In genomic region chr18:24246143-24246542, GRCh38 we compare ENCODE assay signal across 14 cellular contexts.
DNase-seq lines count a peak whose midpoint lies in the region; ATAC-seq lines count a peak whose summit lies in the region.
"Had no signal": no experiment of that assay in that cellular context is flagged by ENCODE, and none has a peak within 500 bp of the region (broad histone marks: within the 10 kb centered on the region; RNA-seq: fewer than 3 reads in every experiment).

No MANE protein-coding gene starts in this region.

- H2AK5ac ChIP-seq in trophoblast cell (ENCODE audit: low read length): no peak overlapping the region

- H3K9me3 ChIP-seq in trophoblast cell (ENCODE audit: insufficient read depth, low read depth, low read length): no peaks in the 10 kb centered on the region
- H3K9me3 ChIP-seq: A549 had no signal

- no peaks in the 10 kb centered on the region for H3K79me2 ChIP-seq in trophoblast cell (ENCODE audit: control insufficient read depth, insufficient read depth, low read length, poor library complexity)

- peak; percentile 15 to 18 for DNase-seq in activated T-cell treated with anti-CD3 and anti-CD28 coated beads, Interleukin-2, amount 50 U/mL, for 72 hours
- no peak for DNase-seq in activated T-cell treated with anti-CD3 and anti-CD28 coated beads for 4 hours
- DNase-seq in stimulated activated effector memory CD8-positive, alpha-beta T cell treated with anti-CD3 and anti-CD28 coated beads, Interleukin-12 subunit alpha, Interleukin-12 subunit beta, amount 100 ng/mL, for 72 hours (ENCODE audit: low spot score in 2 of 2): no peak
- no peak for DNase-seq in SW480 (ENCODE audit: low spot score)
- DNase-seq in A172 (ENCODE audit: low spot score): no peak
- DNase-seq in trophoblast cell: no peak
- DNase-seq: Calu3, midbrain, NCI-H2171 treated with DMSO at 0.1 percent for 48 hours had no signal

- H2BK5ac ChIP-seq in trophoblast cell (ENCODE audit: low read depth, low read length, poor library complexity): no peak overlapping the region

- no peak overlapping the region for H3K9ac ChIP-seq in trophoblast cell (ENCODE audit: low read length)

- no peak overlapping the region for H3K4me2 ChIP-seq in trophoblast cell (ENCODE audit: low read length)
- H3K4me2 ChIP-seq: A549 had no signal

- H3K4me3 ChIP-seq in trophoblast cell (ENCODE audit: low read depth, low read length): no peak overlapping the region
- H3K4me3 ChIP-seq: A549 had no signal

- no peak overlapping the region for H3K23ac ChIP-seq in trophoblast cell (ENCODE audit: low read length)

- no peak overlapping the region for H3K4ac ChIP-seq in trophoblast cell (ENCODE audit: low read depth, low read length)

- H3K27ac ChIP-seq in trophoblast cell (ENCODE audit: low read depth, low read length): no peak overlapping the region
- H3K27ac ChIP-seq: A549 had no signal

- H3K36me3 Mint-ChIP-seq in activated T-cell treated with anti-CD3 and anti-CD28 coated beads, Interleukin-2, amount 50 U/mL, for 72 hours (ENCODE audit: insufficient read depth in 2 of 2): no peaks in the 10 kb centered on the region
- no peaks in the 10 kb centered on the region for H3K36me3 Mint-ChIP-seq in stimulated activated effector memory CD8-positive, alpha-beta T cell treated with anti-CD3 and anti-CD28 coated beads, Interleukin-12 subunit alpha, Interleukin-12 subunit beta, amount 100 ng/mL, for 72 hours

- H4K8ac ChIP-seq in trophoblast cell (ENCODE audit: low read depth, low read length): no peak overlapping the region

- no peaks in the 10 kb centered on the region for H3K79me1 ChIP-seq in trophoblast cell (ENCODE audit: low read length)

- no peaks in the 10 kb centered on the region for H3K36me3 ChIP-seq in trophoblast cell (ENCODE audit: control insufficient read depth in 1 of 2, insufficient read depth in 2 of 2, low read length in 2 of 2)

- H2BK12ac ChIP-seq in trophoblast cell (ENCODE audit: low read length): no peak overlapping the region

- H3K14ac ChIP-seq in trophoblast cell (ENCODE audit: low read length): no peak overlapping the region

- ATAC-seq in activated T-cell treated with anti-CD3 and anti-CD28 coated beads, Interleukin-2, amount 50 U/mL, for 72 hours (replicated peaks in 1 of 2): peak; percentile 75 to 84
- ATAC-seq in GM21526 (IDR thresholded peaks at IDR 0.05; ENCODE audit: low FRiP score, unreplicated experiment) (peak; percentile 89), HG03066 (IDR thresholded peaks at IDR 0.05; ENCODE audit: low read depth, unreplicated experiment) (peak; percentile 70)
- peak; percentile 84 for ATAC-seq in stimulated activated effector memory CD8-positive, alpha-beta T cell treated with anti-CD3 and anti-CD28 coated beads, Interleukin-12 subunit alpha, Interleukin-12 subunit beta, amount 100 ng/mL, for 72 hours
- ATAC-seq: A549, Panc1 had no signal

- no peak overlapping the region for H2BK120ac ChIP-seq in trophoblast cell (ENCODE audit: insufficient read depth, low read length, poor library complexity)

- no peak overlapping the region for H3K4me3 Mint-ChIP-seq in activated T-cell treated with anti-CD3 and anti-CD28 coated beads, Interleukin-2, amount 50 U/mL, for 72 hours
- H3K4me3 Mint-ChIP-seq in stimulated activated effector memory CD8-positive, alpha-beta T cell treated with anti-CD3 and anti-CD28 coated beads, Interleukin-12 subunit alpha, Interleukin-12 subunit beta, amount 100 ng/mL, for 72 hours: no peak overlapping the region

- H4K91ac ChIP-seq in trophoblast cell (ENCODE audit: low read depth, low read length): no peak overlapping the region

- no peaks in the 10 kb centered on the region for H3K27me3 ChIP-seq in trophoblast cell (ENCODE audit: insufficient read depth, low read length)

- peaks cover 6% of the 10 kb centered on the region for H3K27me3 Mint-ChIP-seq in activated T-cell treated with anti-CD3 and anti-CD28 coated beads, Interleukin-2, amount 50 U/mL, for 72 hours (ENCODE audit: low read depth)
- H3K27me3 Mint-ChIP-seq: progenitor cell of endocrine pancreas had no signal

- no peak overlapping the region for H2AFZ ChIP-seq in trophoblast cell (ENCODE audit: insufficient read depth, low read length, poor library complexity)

- H3K9me3 Mint-ChIP-seq in activated T-cell treated with anti-CD3 and anti-CD28 coated beads, Interleukin-2, amount 50 U/mL, for 72 hours: no peaks in the 10 kb centered on the region
- no peaks in the 10 kb centered on the region for H3K9me3 Mint-ChIP-seq in stimulated activated effector memory CD8-positive, alpha-beta T cell treated with anti-CD3 and anti-CD28 coated beads, Interleukin-12 subunit alpha, Interleukin-12 subunit beta, amount 100 ng/mL, for 72 hours

- H3K27ac Mint-ChIP-seq in activated T-cell treated with anti-CD3 and anti-CD28 coated beads, Interleukin-2, amount 50 U/mL, for 72 hours: no peak overlapping the region
- no peak overlapping the region for H3K27ac Mint-ChIP-seq in stimulated activated effector memory CD8-positive, alpha-beta T cell treated with anti-CD3 and anti-CD28 coated beads, Interleukin-12 subunit alpha, Interleukin-12 subunit beta, amount 100 ng/mL, for 72 hours
- H3K27ac Mint-ChIP-seq: progenitor cell of endocrine pancreas had no signal

- no peak overlapping the region for H3K18ac ChIP-seq in trophoblast cell (ENCODE audit: low read length)

- H3K4me1 Mint-ChIP-seq in activated T-cell treated with anti-CD3 and anti-CD28 coated beads, Interleukin-2, amount 50 U/mL, for 72 hours (ENCODE audit: low read depth): peaks cover 10% of the 10 kb centered on the region
- no peaks in the 10 kb centered on the region for H3K4me1 Mint-ChIP-seq in stimulated activated effector memory CD8-positive, alpha-beta T cell treated with anti-CD3 and anti-CD28 coated beads, Interleukin-12 subunit alpha, Interleukin-12 subunit beta, amount 100 ng/mL, for 72 hours

- WGBS in trophoblast cell (ENCODE audit: extremely low coverage, insufficient coverage, insufficient read length): no CpG with 5 or more reads among the region's 3 CpGs

- H3K4me1 ChIP-seq in trophoblast cell (ENCODE audit: control insufficient read depth in 1 of 2, insufficient read depth in 2 of 2, low read length in 2 of 2): peaks cover 2 to 3% of the 10 kb centered on the region in 2 experiments
- H3K4me1 ChIP-seq: A549 had no signal

- H4K12ac ChIP-seq in trophoblast cell (ENCODE audit: low read depth, low read length): no peak overlapping the region

Comparison
In these comparisons a context has a peak if more than half of its experiments do, and no peak if none do; other contexts are left out.
1. DNase-seq: peak in activated T-cell treated with anti-CD3 and anti-CD28 coated beads, Interleukin-2, amount 50 U/mL, for 72 hours (2 of 2); none in activated T-cell treated with anti-CD3 and anti-CD28 coated beads for 4 hours (single experiment), stimulated activated effector memory CD8-positive, alpha-beta T cell treated with anti-CD3 and anti-CD28 coated beads, Interleukin-12 subunit alpha, Interleukin-12 subunit beta, amount 100 ng/mL, for 72 hours (0 of 2), SW480 (single experiment), A172 (single experiment) and trophoblast cell (0 of 2).
2. Peak in every context shown above with its lines, with median percentiles within 50 percentile points of each other: ATAC-seq.